Comparison of ENCODE assay signal across 1 cellular context in the genomic region with DNA sequence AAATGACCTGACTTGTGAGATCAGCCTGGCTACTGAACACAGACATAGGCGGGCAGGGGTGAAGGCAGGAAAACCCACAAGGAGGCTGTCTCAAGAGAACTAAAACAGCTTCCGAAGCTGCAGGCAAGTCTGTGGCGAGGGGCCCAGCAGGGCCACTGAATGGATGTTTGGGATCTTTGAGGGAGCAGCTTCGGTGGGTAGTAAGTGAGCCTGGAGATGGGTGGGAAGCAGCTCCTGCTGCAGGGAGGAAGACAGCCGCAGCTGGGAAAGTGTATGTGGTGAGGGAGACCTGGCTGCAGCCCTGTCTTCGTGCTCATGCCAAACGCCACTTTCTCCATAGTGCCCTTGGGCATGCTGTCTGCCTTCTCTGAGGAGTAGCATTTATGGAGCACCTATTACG.
TF ChIP-seq lines count a peak whose summit lies in the region.

No MANE protein-coding gene starts in this region.

TF ChIP-seq in HepG2, 621 proteins besides CTCF, POLR2A, EP300 and RAD21:
- TF ChIP-seq CHD4 (IDR thresholded peaks at IDR 0.05; ENCODE audit: borderline replicate concordance, low read length) (no peak), SRY (CRISPR knock-in tag; IDR thresholded peaks at IDR 0.05) (0 out of 2 replicates have a peak, but pooled peaks have one; percentile 9), ZFP82 (CRISPR knock-in tag; IDR thresholded peaks at IDR 0.05; ENCODE audit: borderline replicate concordance) (no peak), MIXL1 (CRISPR knock-in tag; IDR thresholded peaks at IDR 0.05) (no peak), SNAI1 (CRISPR knock-in tag; IDR thresholded peaks at IDR 0.05; ENCODE audit: borderline replicate concordance) (no peak), KDM1A (CRISPR knock-in tag; IDR thresholded peaks at IDR 0.05) (no peak), ZNF441 (CRISPR knock-in tag; IDR thresholded peaks at IDR 0.05; ENCODE audit: borderline replicate concordance) (no peak), HMG20B (CRISPR knock-in tag; conservative IDR thresholded peaks at IDR 0.05) (no peak), ZNF3 (CRISPR knock-in tag; IDR thresholded peaks at IDR 0.05) (no peak), NFKB2 (CRISPR knock-in tag; IDR thresholded peaks at IDR 0.05; ENCODE audit: borderline replicate concordance) (0 out of 2 replicates have a peak, but pooled peaks have one; percentile 41), MZF1 (CRISPR knock-in tag; IDR thresholded peaks at IDR 0.05; ENCODE audit: borderline replicate concordance) (no peak), ZNF207 (IDR thresholded peaks at IDR 0.05; ENCODE audit: borderline replicate concordance) (no peak), NRL (CRISPR knock-in tag; IDR thresholded peaks at IDR 0.05; ENCODE audit: borderline replicate concordance) (peak; percentile 23; the same call in 1 of the 2 replicates), ZNF674 (CRISPR knock-in tag; IDR thresholded peaks at IDR 0.05; ENCODE audit: low read depth) (no peak)
- TF ChIP-seq, protein P1, sequence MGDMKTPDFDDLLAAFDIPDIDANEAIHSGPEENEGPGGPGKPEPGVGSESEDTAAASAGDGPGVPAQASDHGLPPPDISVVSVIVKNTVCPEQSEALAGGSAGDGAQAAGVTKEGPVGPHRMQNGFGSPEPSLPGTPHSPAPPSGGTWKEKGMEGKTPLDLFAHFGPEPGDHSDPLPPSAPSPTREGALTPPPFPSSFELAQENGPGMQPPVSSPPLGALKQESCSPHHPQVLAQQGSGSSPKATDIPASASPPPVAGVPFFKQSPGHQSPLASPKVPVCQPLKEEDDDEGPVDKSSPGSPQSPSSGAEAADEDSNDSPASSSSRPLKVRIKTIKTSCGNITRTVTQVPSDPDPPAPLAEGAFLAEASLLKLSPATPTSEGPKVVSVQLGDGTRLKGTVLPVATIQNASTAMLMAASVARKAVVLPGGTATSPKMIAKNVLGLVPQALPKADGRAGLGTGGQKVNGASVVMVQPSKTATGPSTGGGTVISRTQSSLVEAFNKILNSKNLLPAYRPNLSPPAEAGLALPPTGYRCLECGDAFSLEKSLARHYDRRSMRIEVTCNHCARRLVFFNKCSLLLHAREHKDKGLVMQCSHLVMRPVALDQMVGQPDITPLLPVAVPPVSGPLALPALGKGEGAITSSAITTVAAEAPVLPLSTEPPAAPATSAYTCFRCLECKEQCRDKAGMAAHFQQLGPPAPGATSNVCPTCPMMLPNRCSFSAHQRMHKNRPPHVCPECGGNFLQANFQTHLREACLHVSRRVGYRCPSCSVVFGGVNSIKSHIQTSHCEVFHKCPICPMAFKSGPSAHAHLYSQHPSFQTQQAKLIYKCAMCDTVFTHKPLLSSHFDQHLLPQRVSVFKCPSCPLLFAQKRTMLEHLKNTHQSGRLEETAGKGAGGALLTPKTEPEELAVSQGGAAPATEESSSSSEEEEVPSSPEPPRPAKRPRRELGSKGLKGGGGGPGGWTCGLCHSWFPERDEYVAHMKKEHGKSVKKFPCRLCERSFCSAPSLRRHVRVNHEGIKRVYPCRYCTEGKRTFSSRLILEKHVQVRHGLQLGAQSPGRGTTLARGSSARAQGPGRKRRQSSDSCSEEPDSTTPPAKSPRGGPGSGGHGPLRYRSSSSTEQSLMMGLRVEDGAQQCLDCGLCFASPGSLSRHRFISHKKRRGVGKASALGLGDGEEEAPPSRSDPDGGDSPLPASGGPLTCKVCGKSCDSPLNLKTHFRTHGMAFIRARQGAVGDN (CRISPR knock-in tag; IDR thresholded peaks at IDR 0.05): no peak
- TF ChIP-seq, protein P2, sequence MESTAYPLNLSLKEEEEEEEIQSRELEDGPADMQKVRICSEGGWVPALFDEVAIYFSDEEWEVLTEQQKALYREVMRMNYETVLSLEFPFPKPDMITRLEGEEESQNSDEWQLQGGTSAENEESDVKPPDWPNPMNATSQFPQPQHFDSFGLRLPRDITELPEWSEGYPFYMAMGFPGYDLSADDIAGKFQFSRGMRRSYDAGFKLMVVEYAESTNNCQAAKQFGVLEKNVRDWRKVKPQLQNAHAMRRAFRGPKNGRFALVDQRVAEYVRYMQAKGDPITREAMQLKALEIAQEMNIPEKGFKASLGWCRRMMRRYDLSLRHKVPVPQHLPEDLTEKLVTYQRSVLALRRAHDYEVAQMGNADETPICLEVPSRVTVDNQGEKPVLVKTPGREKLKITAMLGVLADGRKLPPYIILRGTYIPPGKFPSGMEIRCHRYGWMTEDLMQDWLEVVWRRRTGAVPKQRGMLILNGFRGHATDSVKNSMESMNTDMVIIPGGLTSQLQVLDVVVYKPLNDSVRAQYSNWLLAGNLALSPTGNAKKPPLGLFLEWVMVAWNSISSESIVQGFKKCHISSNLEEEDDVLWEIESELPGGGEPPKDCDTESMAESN (CRISPR knock-in tag; conservative IDR thresholded peaks at IDR 0.05): no peak
- TF ChIP-seq, protein P3, sequence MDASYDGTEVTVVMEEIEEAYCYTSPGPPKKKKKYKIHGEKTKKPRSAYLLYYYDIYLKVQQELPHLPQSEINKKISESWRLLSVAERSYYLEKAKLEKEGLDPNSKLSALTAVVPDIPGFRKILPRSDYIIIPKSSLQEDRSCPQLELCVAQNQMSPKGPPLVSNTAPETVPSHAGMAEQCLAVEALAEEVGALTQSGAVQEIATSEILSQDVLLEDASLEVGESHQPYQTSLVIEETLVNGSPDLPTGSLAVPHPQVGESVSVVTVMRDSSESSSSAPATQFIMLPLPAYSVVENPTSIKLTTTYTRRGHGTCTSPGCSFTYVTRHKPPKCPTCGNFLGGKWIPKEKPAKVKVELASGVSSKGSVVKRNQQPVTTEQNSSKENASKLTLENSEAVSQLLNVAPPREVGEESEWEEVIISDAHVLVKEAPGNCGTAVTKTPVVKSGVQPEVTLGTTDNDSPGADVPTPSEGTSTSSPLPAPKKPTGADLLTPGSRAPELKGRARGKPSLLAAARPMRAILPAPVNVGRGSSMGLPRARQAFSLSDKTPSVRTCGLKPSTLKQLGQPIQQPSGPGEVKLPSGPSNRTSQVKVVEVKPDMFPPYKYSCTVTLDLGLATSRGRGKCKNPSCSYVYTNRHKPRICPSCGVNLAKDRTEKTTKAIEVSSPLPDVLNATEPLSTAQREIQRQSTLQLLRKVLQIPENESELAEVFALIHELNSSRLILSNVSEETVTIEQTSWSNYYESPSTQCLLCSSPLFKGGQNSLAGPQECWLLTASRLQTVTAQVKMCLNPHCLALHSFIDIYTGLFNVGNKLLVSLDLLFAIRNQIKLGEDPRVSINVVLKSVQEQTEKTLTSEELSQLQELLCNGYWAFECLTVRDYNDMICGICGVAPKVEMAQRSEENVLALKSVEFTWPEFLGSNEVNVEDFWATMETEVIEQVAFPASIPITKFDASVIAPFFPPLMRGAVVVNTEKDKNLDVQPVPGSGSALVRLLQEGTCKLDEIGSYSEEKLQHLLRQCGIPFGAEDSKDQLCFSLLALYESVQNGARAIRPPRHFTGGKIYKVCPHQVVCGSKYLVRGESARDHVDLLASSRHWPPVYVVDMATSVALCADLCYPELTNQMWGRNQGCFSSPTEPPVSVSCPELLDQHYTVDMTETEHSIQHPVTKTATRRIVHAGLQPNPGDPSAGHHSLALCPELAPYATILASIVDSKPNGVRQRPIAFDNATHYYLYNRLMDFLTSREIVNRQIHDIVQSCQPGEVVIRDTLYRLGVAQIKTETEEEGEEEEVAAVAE (CRISPR knock-in tag; IDR thresholded peaks at IDR 0.05; ENCODE audit: borderline replicate concordance): no peak
- TF ChIP-seq, protein P4, sequence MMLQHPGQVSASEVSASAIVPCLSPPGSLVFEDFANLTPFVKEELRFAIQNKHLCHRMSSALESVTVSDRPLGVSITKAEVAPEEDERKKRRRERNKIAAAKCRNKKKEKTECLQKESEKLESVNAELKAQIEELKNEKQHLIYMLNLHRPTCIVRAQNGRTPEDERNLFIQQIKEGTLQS (CRISPR knock-in tag; IDR thresholded peaks at IDR 0.05): no peak
